In genomic region chr17:47695664-47696376, GRCh38 we compare ENCODE assay signal across 10 cellular contexts. TPM values are rescaled to one million over a fixed set of nuclear protein-coding genes. Genes with fewer than 3 reads are reported as not detected.
DNase-seq lines count a peak whose midpoint lies in the region; ATAC-seq, FAIRE-seq and TF ChIP-seq lines count a peak whose summit lies in the region.
"Had no signal": no experiment of that assay in that cellular context is flagged by ENCODE, and none has a peak within 500 bp of the region (broad histone marks: within the 10 kb centered on the region; RNA-seq: fewer than 3 reads in every experiment).

No MANE protein-coding gene starts in this region.

- H3K79me2 ChIP-seq in keratinocyte (ENCODE audit: control insufficient read depth, insufficient read depth, low read length) = no peaks in the 10 kb centered on the region

- peak; percentile 31 for DNase-seq in activated CD4-positive, CD25-positive, alpha-beta regulatory T cell treated with anti-CD3 and anti-CD28 coated beads, Interleukin-2, amount 50 U/mL, for 72 hours
- no peak for DNase-seq in activated naive CD8-positive, alpha-beta T cell treated with anti-CD3 and anti-CD28 coated beads for 36 hours
- DNase-seq in keratinocyte (ENCODE audit: low read depth, low spot score) (no peak), CD1c-positive myeloid dendritic cell (ENCODE audit: extremely low spot score) (no peak)
- peak in 1 of 2 donors; percentile 15 for DNase-seq in stimulated activated naive CD8-positive, alpha-beta T cell treated with anti-CD3 and anti-CD28 coated beads, Interleukin-15, amount 100 ng/mL, for 72 hours
- no peak for DNase-seq in central memory CD4-positive, alpha-beta T cell

- peak overlapping the region; percentile 80 for H3K4me2 ChIP-seq in keratinocyte (ENCODE audit: control insufficient read depth, extremely low read depth, insufficient read depth, low read depth, low read length)

- H3K4me3 ChIP-seq in keratinocyte (ENCODE audit: control insufficient read depth in 2 of 3, extremely low read depth in 1 of 3, insufficient read depth in 2 of 3, low read depth in 1 of 3, low read length in 3 of 3) = peak overlapping the region; percentile 67 to 73 (median 69)

- peak overlapping the region; percentile 84 for H3K4me3 Mint-ChIP-seq in activated naive CD8-positive, alpha-beta T cell treated with anti-CD3 and anti-CD28 coated beads for 36 hours
- H3K4me3 Mint-ChIP-seq in stimulated activated naive CD8-positive, alpha-beta T cell treated with anti-CD3 and anti-CD28 coated beads, Interleukin-15, amount 100 ng/mL, for 72 hours = peak overlapping the region; percentile 95 to 98

- H4K20me1 ChIP-seq in keratinocyte (ENCODE audit: control insufficient read depth, extremely low read depth, insufficient read depth, low read length) = no peaks in the 10 kb centered on the region

- ATAC-seq in activated CD4-positive, CD25-positive, alpha-beta regulatory T cell treated with anti-CD3 and anti-CD28 coated beads, Interleukin-2, amount 50 U/mL, for 24 hours = no peak
- peak; percentile 0 for ATAC-seq in stimulated activated naive CD8-positive, alpha-beta T cell treated with anti-CD3 and anti-CD28 coated beads, Interleukin-15, amount 100 ng/mL, for 72 hours
- ATAC-seq in HG03520 (IDR thresholded peaks at IDR 0.05; ENCODE audit: unreplicated experiment) = no peak

- H3K27ac Mint-ChIP-seq in activated naive CD8-positive, alpha-beta T cell treated with anti-CD3 and anti-CD28 coated beads for 36 hours = peak overlapping the region; percentile 87
- peak overlapping the region; percentile 19 to 66 for H3K27ac Mint-ChIP-seq in stimulated activated naive CD8-positive, alpha-beta T cell treated with anti-CD3 and anti-CD28 coated beads, Interleukin-15, amount 100 ng/mL, for 72 hours

- H3K4me1 ChIP-seq in keratinocyte (ENCODE audit: control insufficient read depth, extremely low read depth, insufficient read depth, low read length) = peaks cover 13% of the 10 kb centered on the region

- H2AFZ ChIP-seq in keratinocyte (ENCODE audit: control insufficient read depth, low read length) = peak overlapping the region; percentile 76

- H3K27me3 Mint-ChIP-seq in activated naive CD8-positive, alpha-beta T cell treated with anti-CD3 and anti-CD28 coated beads for 36 hours = no peaks in the 10 kb centered on the region
- H3K27me3 Mint-ChIP-seq in stimulated activated naive CD8-positive, alpha-beta T cell treated with anti-CD3 and anti-CD28 coated beads, Interleukin-15, amount 100 ng/mL, for 72 hours = no peaks in the 10 kb centered on the region

- H3K9me3 Mint-ChIP-seq in activated naive CD8-positive, alpha-beta T cell treated with anti-CD3 and anti-CD28 coated beads for 36 hours = no peaks in the 10 kb centered on the region
- no peaks in the 10 kb centered on the region for H3K9me3 Mint-ChIP-seq in stimulated activated naive CD8-positive, alpha-beta T cell treated with anti-CD3 and anti-CD28 coated beads, Interleukin-15, amount 100 ng/mL, for 72 hours

- H3K9me3 ChIP-seq in keratinocyte (ENCODE audit: control insufficient read depth, low read depth, low read length) = no peaks in the 10 kb centered on the region

- peaks cover 5% of the 10 kb centered on the region for H3K27me3 ChIP-seq in keratinocyte (ENCODE audit: control insufficient read depth, extremely low read depth, insufficient read depth, low read length)

- no peak for FAIRE-seq in keratinocyte (lab: Jason Lieb, UNC)

- dilution Hi-C loops in keratinocyte (cut with MboI; ENCODE audit: extremely low pct_ligation_motif_present, low sequenced_read_pairs) = no loop called here

- H3K36me3 ChIP-seq in keratinocyte (ENCODE audit: control insufficient read depth in 2 of 2, extremely low read depth in 1 of 2, insufficient read depth in 2 of 2, low read length in 2 of 2) = peaks cover 0 to 3% of the 10 kb centered on the region in 2 experiments

- no peaks in the 10 kb centered on the region for H3K9me1 ChIP-seq in keratinocyte (ENCODE audit: control insufficient read depth, extremely low read depth, insufficient read depth, low read length)

- no peak overlapping the region for H3K9ac ChIP-seq in keratinocyte (ENCODE audit: control insufficient read depth, extremely low read depth, insufficient read depth, low read length)

- no peak overlapping the region for H3K27ac ChIP-seq in keratinocyte (ENCODE audit: control insufficient read depth, insufficient read depth, low read length)

- peaks cover 7% of the 10 kb centered on the region for H3K36me3 Mint-ChIP-seq in activated naive CD8-positive, alpha-beta T cell treated with anti-CD3 and anti-CD28 coated beads for 36 hours

- TF ChIP-seq CTCF in keratinocyte (optimal IDR thresholded peaks at IDR 0.05 in 1 of 3, IDR thresholded peaks at IDR 0.05 in 1 of 3, conservative IDR thresholded peaks at IDR 0.05 in 1 of 3; ENCODE audit: extremely low read depth in 1 of 3, insufficient read depth in 2 of 3, low read length in 3 of 3) = no peak

- peaks cover 62% of the 10 kb centered on the region for H3K4me1 Mint-ChIP-seq in activated naive CD8-positive, alpha-beta T cell treated with anti-CD3 and anti-CD28 coated beads for 36 hours
- peaks cover 79% of the 10 kb centered on the region for H3K4me1 Mint-ChIP-seq in stimulated activated naive CD8-positive, alpha-beta T cell treated with anti-CD3 and anti-CD28 coated beads, Interleukin-15, amount 100 ng/mL, for 72 hours

RNA-seq across cellular contexts. Expression of gene TBKBP1, which starts 1.9 kb away (rescaled TPM):
- total RNA-seq in activated naive CD8-positive, alpha-beta T cell treated with anti-CD3 and anti-CD28 coated beads for 36 hours = 10 to 100 TPM; 11.7 to 11.9 TPM
- polyA plus RNA-seq in keratinocyte = 4.3 to 6.0 TPM (median 5.6 TPM) in 3 replicates
- 4.5 TPM for polyA plus RNA-seq in keratinocyte (2011; ENCODE audit: low read depth)
- 2.5 and 4.6 TPM in 2 replicates for polyA plus RNA-seq in keratinocyte (2011; cell fraction: cytosol; rRNA removed)
- 12.5 and 12.6 TPM in 2 replicates for polyA plus RNA-seq in keratinocyte (2011; cell fraction: nucleus; rRNA removed)
- polyA plus RNA-seq in keratinocyte (2012; ENCODE audit: low replicate concordance) = 5.6 and 8.2 TPM in 2 replicates
- polyA minus RNA-seq in keratinocyte = 4.3 to 7.5 TPM (median 5.4 TPM) in 3 replicates
- polyA minus RNA-seq in keratinocyte (2011; cell fraction: cytosol; rRNA and poly(A)+ RNA removed) = 14.4 TPM
- polyA minus RNA-seq in keratinocyte (2011; cell fraction: nucleus; rRNA and poly(A)+ RNA removed) = 4.8 and 5.6 TPM in 2 replicates

RNA-seq across cellular contexts. Expression of gene TBX21, which starts 37.2 kb away (rescaled TPM):
- total RNA-seq in activated naive CD8-positive, alpha-beta T cell treated with anti-CD3 and anti-CD28 coated beads for 36 hours = 10 to 100 TPM; 61.7 to 61.9 TPM
- not detected in 3 replicates for polyA plus RNA-seq in keratinocyte
- not detected for polyA plus RNA-seq in keratinocyte (2011; ENCODE audit: low read depth)
- polyA plus RNA-seq in keratinocyte (2011; cell fraction: cytosol; rRNA removed) = not detected in 2 replicates
- polyA plus RNA-seq in keratinocyte (2011; cell fraction: nucleus; rRNA removed) = not detected in 2 replicates
- polyA plus RNA-seq in keratinocyte (2012; ENCODE audit: low replicate concordance) = not detected in 2 replicates
- not detected in 3 replicates for polyA minus RNA-seq in keratinocyte
- polyA minus RNA-seq in keratinocyte (2011; cell fraction: cytosol; rRNA and poly(A)+ RNA removed) = not detected
- not detected in 2 replicates for polyA minus RNA-seq in keratinocyte (2011; cell fraction: nucleus; rRNA and poly(A)+ RNA removed)
- total RNA-seq: glomerular endothelial cell, SK-MEL-5 had no signal

RNA-seq across cellular contexts. Expression of gene KPNB1, which starts 46.1 kb away (rescaled TPM):
- 100 to 1,000 TPM; 886 to 911 TPM for total RNA-seq in activated naive CD8-positive, alpha-beta T cell treated with anti-CD3 and anti-CD28 coated beads for 36 hours
- 167 to 220 TPM (median 219 TPM) in 3 replicates for polyA plus RNA-seq in keratinocyte
- 478 TPM for polyA plus RNA-seq in keratinocyte (2011; ENCODE audit: low read depth)
- polyA plus RNA-seq in keratinocyte (2011; cell fraction: cytosol; rRNA removed) = 165 and 222 TPM in 2 replicates
- polyA plus RNA-seq in keratinocyte (2011; cell fraction: nucleus; rRNA removed) = 288 and 299 TPM in 2 replicates
- 129 and 282 TPM in 2 replicates for polyA plus RNA-seq in keratinocyte (2012; ENCODE audit: low replicate concordance)
- 320 to 496 TPM (median 447 TPM) in 3 replicates for polyA minus RNA-seq in keratinocyte
- polyA minus RNA-seq in keratinocyte (2011; cell fraction: cytosol; rRNA and poly(A)+ RNA removed) = 117 TPM
- polyA minus RNA-seq in keratinocyte (2011; cell fraction: nucleus; rRNA and poly(A)+ RNA removed) = 109 and 207 TPM in 2 replicates
